Comparison of ENCODE assay signal across 9 cellular contexts in genomic region chr1:240691521-240692338, GRCh38.
DNase-seq lines count a peak whose midpoint lies in the region; ATAC-seq and TF ChIP-seq lines count a peak whose summit lies in the region.
"Had no signal": no experiment of that assay in that cellular context is flagged by ENCODE, and none has a peak within 500 bp of the region (broad histone marks: within the 10 kb centered on the region; RNA-seq: fewer than 3 reads in every experiment).

No MANE protein-coding gene starts in this region.

- TF ChIP-seq CTCF in brain microvascular endothelial cell (IDR thresholded peaks at IDR 0.05; ENCODE audit: low read depth, low read length, missing control alignments) (peak; percentile 88), lower lobe of right lung (IDR thresholded peaks at IDR 0.05) (peak; percentile 53)

- H3K9me3 Mint-ChIP-seq in activated CD4-positive, alpha-beta T cell treated with anti-CD3 and anti-CD28 coated beads for 36 hours (ENCODE audit: low read depth) = no peaks in the 10 kb centered on the region

- H3K4me1 ChIP-seq in lower lobe of right lung = no peaks in the 10 kb centered on the region
- H3K4me1 ChIP-seq in effector memory CD4-positive, alpha-beta T cell (ENCODE audit: control insufficient read depth, insufficient read depth, low read length, poor library complexity, severe bottlenecking) = no peaks in the 10 kb centered on the region

- H3K4me1 Mint-ChIP-seq in activated CD4-positive, alpha-beta T cell treated with anti-CD3 and anti-CD28 coated beads for 36 hours = peaks cover 10% of the 10 kb centered on the region

- in situ Hi-C loops in brain microvascular endothelial cell (cut with HindIII; ENCODE audit: low pct_ligation_motif_present, low sequenced_read_pairs) = no loop called here

- no peak overlapping the region for H3K4me3 Mint-ChIP-seq in activated CD4-positive, alpha-beta T cell treated with anti-CD3 and anti-CD28 coated beads for 36 hours

- peak; percentile 7 for DNase-seq in activated CD4-positive, alpha-beta T cell treated with anti-CD3 and anti-CD28 coated beads for 36 hours
- DNase-seq in activated CD4-positive, alpha-beta T cell treated with anti-CD3 and anti-CD28 coated beads for 48 hours = no peak
- peak; percentile 10 for DNase-seq in NCI-H2107 treated with DMSO at 0.1 percent for 48 hours (lab: John Stamatoyannopoulos, UW; ENCODE audit: unreplicated experiment)
- DNase-seq in brain microvascular endothelial cell = peak; percentile 24
- no peak for DNase-seq in lower lobe of right lung
- DNase-seq in effector memory CD4-positive, alpha-beta T cell = no peak
- DNase-seq in NCI-H2227 (lab: John Stamatoyannopoulos, UW; ENCODE audit: unreplicated experiment) = no peak

- H3K36me3 Mint-ChIP-seq in activated CD4-positive, alpha-beta T cell treated with anti-CD3 and anti-CD28 coated beads for 36 hours (ENCODE audit: low read depth) = no peaks in the 10 kb centered on the region

- no peak overlapping the region for H3K27ac Mint-ChIP-seq in activated CD4-positive, alpha-beta T cell treated with anti-CD3 and anti-CD28 coated beads for 36 hours

- CTCF ChIA-PET in activated CD4-positive, alpha-beta T cell treated with anti-CD3 and anti-CD28 coated beads for 36 hours (lab: Charles Lee) = interaction anchor here (0.6 to 1.1 kb wide), 2 partner anchors 40 to 237 kb away, joined by 3 read pairs; no protein-coding TSS in a partner anchor

- H3K36me3 ChIP-seq in brain microvascular endothelial cell (replicated peaks) (no peaks in the 10 kb centered on the region), lower lobe of right lung (no peaks in the 10 kb centered on the region)
- H3K36me3 ChIP-seq in effector memory CD4-positive, alpha-beta T cell (ENCODE audit: control insufficient read depth, insufficient read depth, low read length) = no peaks in the 10 kb centered on the region

- intact Hi-C loops in activated CD4-positive, alpha-beta T cell treated with anti-CD3 and anti-CD28 coated beads for 36 hours (cut with DNase I, micrococcal nuclease) = loop anchor here in 1 of 2 experiments (5.0 kb wide), 2 partner anchors 234 to 499 kb away; no protein-coding TSS in a partner anchor
- intact Hi-C loops in lower lobe of right lung (cut with DNase I) = no loop called here

- ATAC-seq in activated CD4-positive, alpha-beta T cell treated with anti-CD3 and anti-CD28 coated beads for 36 hours = no peak
- ATAC-seq in lower lobe of right lung = peak; percentile 39 to 75
- ATAC-seq in GM18502 (IDR thresholded peaks at IDR 0.05; ENCODE audit: poor library complexity, unreplicated experiment) = no peak
- ATAC-seq: right cardiac atrium had no signal

- H3K9me3 ChIP-seq in lower lobe of right lung = no peaks in the 10 kb centered on the region
- H3K9me3 ChIP-seq in effector memory CD4-positive, alpha-beta T cell (ENCODE audit: control insufficient read depth, low read length) = no peaks in the 10 kb centered on the region

- H3K27ac ChIP-seq in brain microvascular endothelial cell (no peak overlapping the region), lower lobe of right lung (no peak overlapping the region)
- H3K27ac ChIP-seq in effector memory CD4-positive, alpha-beta T cell (ENCODE audit: insufficient read depth, low read length, poor library complexity, severe bottlenecking) = no peak overlapping the region

- H3K27me3 ChIP-seq in brain microvascular endothelial cell (replicated peaks) = no peaks in the 10 kb centered on the region
- H3K27me3 ChIP-seq in lower lobe of right lung (ENCODE audit: low read depth) = no peaks in the 10 kb centered on the region
- H3K27me3 ChIP-seq in effector memory CD4-positive, alpha-beta T cell (replicated peaks; ENCODE audit: control insufficient read depth, insufficient read depth, low read length, poor library complexity, severe bottlenecking) = no peaks in the 10 kb centered on the region

- H3K4me3 ChIP-seq in brain microvascular endothelial cell (ENCODE audit: low read depth, low read length) (no peak overlapping the region), lower lobe of right lung (no peak overlapping the region)
- H3K4me3 ChIP-seq in effector memory CD4-positive, alpha-beta T cell (ENCODE audit: insufficient read depth, low read depth, low read length, poor library complexity, severe bottlenecking) = no peak overlapping the region

- peaks cover 1% of the 10 kb centered on the region for H3K27me3 Mint-ChIP-seq in activated CD4-positive, alpha-beta T cell treated with anti-CD3 and anti-CD28 coated beads for 36 hours

- POLR2A ChIA-PET in activated CD4-positive, alpha-beta T cell treated with anti-CD3 and anti-CD28 coated beads for 36 hours (lab: Charles Lee) = no interaction called here

Comparison
In these comparisons a context has a peak if more than half of its experiments do, and no peak if none do; other contexts are left out.
1. DNase-seq: peak in activated CD4-positive, alpha-beta T cell treated with anti-CD3 and anti-CD28 coated beads for 36 hours (single experiment), NCI-H2107 treated with DMSO at 0.1 percent for 48 hours (single experiment) and brain microvascular endothelial cell (single experiment); none in activated CD4-positive, alpha-beta T cell treated with anti-CD3 and anti-CD28 coated beads for 48 hours (single experiment), lower lobe of right lung (single experiment), effector memory CD4-positive, alpha-beta T cell (0 of 3) and NCI-H2227 (single experiment).
2. ATAC-seq: peak in lower lobe of right lung (2 of 2); none in activated CD4-positive, alpha-beta T cell treated with anti-CD3 and anti-CD28 coated beads for 36 hours (single experiment) and GM18502 (single experiment).